13 cellular contexts compared by ENCODE assay signal in genomic region chr21:26117324-26117971, GRCh38. TPM values are rescaled to one million over a fixed set of nuclear protein-coding genes. Genes with fewer than 3 reads are reported as not detected.
DNase-seq lines count a peak whose midpoint lies in the region; ATAC-seq and TF ChIP-seq lines count a peak whose summit lies in the region.
"Had no signal": no experiment of that assay in that cellular context is flagged by ENCODE, and none has a peak within 500 bp of the region (broad histone marks: within the 10 kb centered on the region; RNA-seq: fewer than 3 reads in every experiment).

No MANE protein-coding gene starts in this region.

- DNase-seq in left ventricle myocardium inferior (no peak), left ventricle myocardium superior (no peak), NCI-H69 (lab: John Stamatoyannopoulos, UW) (peak; percentile 29), Peyer's patch (no peak), cerebellum (ENCODE audit: low spot score) (no peak), KBM-7 (no peak)
- DNase-seq: effector memory CD8-positive, alpha-beta T cell; naive thymus-derived CD4-positive, alpha-beta T cell; NCI-H526; spleen; T-helper 1 cell had no signal

- H3K9ac ChIP-seq in iPS-18a (ENCODE audit: low read length) = no peak overlapping the region

- no peak for ATAC-seq in left ventricle myocardium superior
- no peak for ATAC-seq in HG03439 (IDR thresholded peaks at IDR 0.05; ENCODE audit: unreplicated experiment)
- ATAC-seq: effector memory CD8-positive, alpha-beta T cell; naive thymus-derived CD4-positive, alpha-beta T cell had no signal

- no peak for TF ChIP-seq POLR2A in Peyer's patch (IDR thresholded peaks at IDR 0.05)

- H3K9me3 ChIP-seq in left ventricle myocardium inferior (replicated peaks) (no peaks in the 10 kb centered on the region), iPS-18a (ENCODE audit: control insufficient read depth, low read depth, low read length) (no peaks in the 10 kb centered on the region), Peyer's patch (no peaks in the 10 kb centered on the region)
- H3K9me3 ChIP-seq: spleen had no signal

- no peaks in the 10 kb centered on the region for H3K27me3 ChIP-seq in left ventricle myocardium inferior (ENCODE audit: low read depth)
- no peaks in the 10 kb centered on the region for H3K27me3 ChIP-seq in iPS-18a (ENCODE audit: control insufficient read depth, insufficient read depth, low read length)
- no peaks in the 10 kb centered on the region for H3K27me3 ChIP-seq in Peyer's patch
- H3K27me3 ChIP-seq: spleen had no signal

- H3K4me3 ChIP-seq in left ventricle myocardium inferior (no peak overlapping the region), iPS-18a (ENCODE audit: low read length) (no peak overlapping the region), Peyer's patch (no peak overlapping the region)
- H3K4me3 ChIP-seq: spleen had no signal

- H3K36me3 ChIP-seq in left ventricle myocardium inferior = no peaks in the 10 kb centered on the region
- no peaks in the 10 kb centered on the region for H3K36me3 ChIP-seq in iPS-18a (ENCODE audit: control insufficient read depth, low read depth, low read length)
- H3K36me3 ChIP-seq in Peyer's patch = no peaks in the 10 kb centered on the region
- H3K36me3 ChIP-seq: spleen had no signal

- peaks cover 62% of the 10 kb centered on the region for H3K4me1 ChIP-seq in left ventricle myocardium inferior
- peaks cover 65% of the 10 kb centered on the region for H3K4me1 ChIP-seq in iPS-18a (ENCODE audit: control insufficient read depth, low read depth, low read length)
- no peaks in the 10 kb centered on the region for H3K4me1 ChIP-seq in Peyer's patch

- no peak for TF ChIP-seq CTCF in left ventricle myocardium inferior (IDR thresholded peaks at IDR 0.05; ENCODE audit: borderline replicate concordance)
- TF ChIP-seq CTCF in Peyer's patch (IDR thresholded peaks at IDR 0.05) = no peak

- intact Hi-C loops in left ventricle myocardium inferior (cut with micrococcal nuclease) = no loop called here
- intact Hi-C loops in left ventricle myocardium superior (cut with micrococcal nuclease) = no loop called here

- peak overlapping the region; percentile 84 for H3K27ac ChIP-seq in left ventricle myocardium inferior (replicated peaks)
- peak overlapping the region; percentile 13 for H3K27ac ChIP-seq in iPS-18a (ENCODE audit: low read length)
- H3K27ac ChIP-seq in Peyer's patch = no peak overlapping the region
- H3K27ac ChIP-seq: spleen had no signal

- in situ Hi-C loops in KBM-7 (cut with MboI; ENCODE audit: low pct_unique_long_range_greater_than_20kb, low sequenced_read_pairs) = no loop called here

RNA-seq across cellular contexts. Expression of gene APP, which starts 53.1 kb away (rescaled TPM):
- total RNA-seq in left ventricle myocardium inferior = 332 TPM
- total RNA-seq in left ventricle myocardium superior = 356 TPM
- 100 to 1,000 TPM; 209 to 297 (median 240) TPM for total RNA-seq in Peyer's patch
- total RNA-seq in cerebellum = 407 TPM

Comparison
In these comparisons a context has a peak if more than half of its experiments do, and no peak if none do; other contexts are left out.
1. H3K27ac ChIP-seq: peak in left ventricle myocardium inferior (single experiment) and iPS-18a (single experiment); none in Peyer's patch (0 of 4).